29 cellular contexts compared by ENCODE assay signal in genomic region chr1:5906966-5907365, GRCh38.
"Had no signal": no experiment of that assay in that cellular context is flagged by ENCODE, and none has a peak within 500 bp of the region (broad histone marks: within the 10 kb centered on the region; RNA-seq: fewer than 3 reads in every experiment).

No MANE protein-coding gene starts in this region.

- H3K4me1 Mint-ChIP-seq: activated naive CD8-positive, alpha-beta T cell treated with anti-CD3 and anti-CD28 coated beads for 36 hours; brain had no signal

- H3K4me3 Mint-ChIP-seq: activated CD8-positive, alpha-beta T cell treated with anti-CD3 and anti-CD28 coated beads for 36 hours; activated naive CD4-positive, alpha-beta T cell treated with anti-CD3 and anti-CD28 coated beads for 36 hours; activated naive CD8-positive, alpha-beta T cell treated with anti-CD3 and anti-CD28 coated beads for 36 hours; activated T-cell treated with anti-CD3 and anti-CD28 coated beads, Interleukin-2, amount 50 U/mL, for 72 hours; brain; naive thymus-derived CD4-positive, alpha-beta T cell; T-helper 17 cell had no signal

- H3K27ac Mint-ChIP-seq: activated CD8-positive, alpha-beta T cell treated with anti-CD3 and anti-CD28 coated beads for 36 hours; activated naive CD4-positive, alpha-beta T cell treated with anti-CD3 and anti-CD28 coated beads for 36 hours; activated naive CD8-positive, alpha-beta T cell treated with anti-CD3 and anti-CD28 coated beads for 36 hours; activated T-cell treated with anti-CD3 and anti-CD28 coated beads, Interleukin-2, amount 50 U/mL, for 72 hours; brain; naive thymus-derived CD4-positive, alpha-beta T cell; T-helper 17 cell had no signal

- H3K27ac ChIP-seq: adrenal gland, cardiac muscle cell, heart right ventricle, left ventricle myocardium inferior, testis, transverse colon, uterus, WERI-Rb-1 had no signal

- ATAC-seq: activated CD4-positive, CD25-positive, alpha-beta regulatory T cell treated with anti-CD3 and anti-CD28 coated beads, Interleukin-2, amount 50 U/mL, for 24 hours; activated CD8-positive, alpha-beta T cell treated with anti-CD3 and anti-CD28 coated beads for 36 hours; activated T-cell treated with anti-CD3 and anti-CD28 coated beads, Interleukin-2, amount 50 U/mL, for 72 hours; esophagus mucosa; heart right ventricle; naive thymus-derived CD4-positive, alpha-beta T cell; right cardiac atrium; stimulated activated naive CD8-positive, alpha-beta T cell treated with anti-CD3 and anti-CD28 coated beads, Interleukin-15, Interleukin-2, amounts not matched to agents 100 U/mL and 50 U/mL, for 24 hours; T-helper 17 cell had no signal

- DNase-seq: activated CD4-positive, alpha-beta T cell treated with anti-CD3 and anti-CD28 coated beads for 48 hours; activated CD8-positive, alpha-beta T cell treated with anti-CD3 and anti-CD28 coated beads for 36 hours; activated naive CD4-positive, alpha-beta T cell treated with anti-CD3 and anti-CD28 coated beads for 36 hours; activated naive CD8-positive, alpha-beta T cell treated with anti-CD3 and anti-CD28 coated beads for 36 hours; activated T-cell treated with anti-CD3 and anti-CD28 coated beads for 4 hours; activated T-cell treated with anti-CD3 and anti-CD28 coated beads, Interleukin-2, amount 50 U/mL, for 72 hours; cortex of kidney; foreskin fibroblast; heart right ventricle; left ventricle myocardium inferior; midbrain; naive thymus-derived CD4-positive, alpha-beta T cell; nucleus accumbens; SK-N-SH; stimulated activated CD4-positive, alpha-beta T cell treated with anti-CD3 and anti-CD28 coated beads, Interleukin-4, amount 100 ng/mL, for 1 hour; stimulated activated naive CD8-positive, alpha-beta T cell treated with anti-CD3 and anti-CD28 coated beads, Interleukin-15, Interleukin-2, amounts not matched to agents 100 U/mL and 50 U/mL, for 24 hours; SW 1271; T-helper 17 cell; T1000; testis; transverse colon; uterus; WERI-Rb-1 had no signal

- H3K9me3 Mint-ChIP-seq: activated CD8-positive, alpha-beta T cell treated with anti-CD3 and anti-CD28 coated beads for 36 hours; activated naive CD4-positive, alpha-beta T cell treated with anti-CD3 and anti-CD28 coated beads for 36 hours; activated naive CD8-positive, alpha-beta T cell treated with anti-CD3 and anti-CD28 coated beads for 36 hours; activated T-cell treated with anti-CD3 and anti-CD28 coated beads, Interleukin-2, amount 50 U/mL, for 72 hours; brain; naive thymus-derived CD4-positive, alpha-beta T cell had no signal

- H3K27me3 ChIP-seq: adrenal gland, cardiac muscle cell, heart right ventricle, testis, transverse colon, uterus had no signal

- H3K9me3 ChIP-seq: adrenal gland, heart right ventricle, left ventricle myocardium inferior, SK-N-SH, testis, transverse colon, uterus had no signal

- H3K4me1 ChIP-seq: adrenal gland, heart right ventricle, left ventricle myocardium inferior, testis, transverse colon, uterus had no signal

- H3K36me3 Mint-ChIP-seq: activated naive CD8-positive, alpha-beta T cell treated with anti-CD3 and anti-CD28 coated beads for 36 hours had no signal

- H3K27me3 Mint-ChIP-seq: activated CD8-positive, alpha-beta T cell treated with anti-CD3 and anti-CD28 coated beads for 36 hours; activated naive CD8-positive, alpha-beta T cell treated with anti-CD3 and anti-CD28 coated beads for 36 hours; brain; naive thymus-derived CD4-positive, alpha-beta T cell; T-helper 17 cell had no signal

- H3K4me3 ChIP-seq: adrenal gland, cardiac muscle cell, heart right ventricle, left ventricle myocardium inferior, testis, transverse colon, uterus had no signal

- H3K36me3 ChIP-seq: uterus had no signal

- H3K9ac ChIP-seq: SK-N-SH had no signal

- H3K4me2 ChIP-seq: SK-N-SH had no signal
